ENCODE assay signal across 13 cellular contexts in the genomic region with DNA sequence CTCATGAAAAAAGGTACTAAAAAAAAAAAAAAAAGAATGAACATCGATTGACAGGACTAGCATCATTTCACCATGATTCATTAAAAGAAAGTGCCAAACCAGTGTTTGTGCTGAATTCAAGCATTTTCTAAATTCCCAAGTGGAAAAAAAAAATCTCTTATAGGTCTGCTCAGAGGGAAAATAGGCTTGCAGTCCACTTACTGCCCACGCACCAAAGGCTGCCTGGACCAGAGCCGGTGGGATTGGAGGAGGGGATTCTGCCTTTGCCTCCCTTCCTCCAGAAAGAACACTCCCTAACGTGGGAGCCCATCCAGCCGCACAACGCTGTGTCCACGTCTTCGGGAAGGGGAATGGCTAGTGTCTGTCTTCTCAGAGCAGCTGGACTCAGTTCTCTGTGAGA. TPM values are rescaled to one million over a fixed set of nuclear protein-coding genes. Genes with fewer than 3 reads are reported as not detected.
A peak's percentile ranks its signal among the peaks of the same experiment; 100 is the strongest.
DNase-seq lines count a peak whose midpoint lies in the region; ATAC-seq, FAIRE-seq and TF ChIP-seq lines count a peak whose summit lies in the region.
"Had no signal": no experiment of that assay in that cellular context is flagged by ENCODE, and none has a peak within 500 bp of the region (broad histone marks: within the 10 kb centered on the region; RNA-seq: fewer than 3 reads in every experiment).

No MANE protein-coding gene starts in this region.

- in situ Hi-C loops in IMR-90 (cut with MboI; ENCODE audit: low sequenced_read_pairs): no loop called here

- H3K4ac ChIP-seq in IMR-90 (ENCODE audit: low read depth, low read length): peak overlapping the region; percentile 88

- peaks cover 4 to 12% of the 10 kb centered on the region in 2 experiments; a peak in 3 of 4 replicates for H3K79me1 ChIP-seq in IMR-90 (ENCODE audit: low read depth in 1 of 2, low read length in 2 of 2)

- BruUV-seq in IMR-90 (replicated peaks; lab: Mats Ljungman, UMichigan): no TSS peak

- peak overlapping the region; percentile 95 for H4K91ac ChIP-seq in IMR-90 (ENCODE audit: insufficient read depth, low read depth, low read length)

- peak overlapping the region; percentile 97; the same call in 2 of the 3 replicates for H2BK15ac ChIP-seq in IMR-90 (ENCODE audit: low read depth, low read length)

- H4K20me1 ChIP-seq in IMR-90 (ENCODE audit: insufficient read depth, low read length): no peaks in the 10 kb centered on the region

- H3K18ac ChIP-seq in IMR-90 (ENCODE audit: low read depth, low read length): peak overlapping the region; percentile 83

- peak overlapping the region; percentile 90 for H2AFZ ChIP-seq in IMR-90 (replicated peaks; ENCODE audit: low read length, poor library complexity)

- dilution Hi-C loops in IMR-90 (cut with HindIII; ENCODE audit: low sequenced_read_pairs, unreplicated experiment): no loop called here

- TF ChIP-seq CTCF in IMR-90 (conservative IDR thresholded peaks at IDR 0.05; ENCODE audit: low read depth, low read length) (no peak), thyroid gland (IDR thresholded peaks at IDR 0.05) (no peak)

- peak overlapping the region; percentile 84 for H2AK9ac ChIP-seq in IMR-90 (replicated peaks; ENCODE audit: low read depth, low read length, poor library complexity)

- ATAC-seq in IMR-90 (ENCODE audit: low read depth): peak; percentile 50
- ATAC-seq: activated CD8-positive, alpha-beta T cell treated with anti-CD3 and anti-CD28 coated beads for 36 hours had no signal

- CTCF ChIA-PET in IMR-90 (lab: Yijun Ruan, JAX): no interaction called here

- H2BK5ac ChIP-seq in IMR-90 (ENCODE audit: low read depth, low read length, poor library complexity, severe bottlenecking): peak overlapping the region; percentile 91

- FAIRE-seq in endometrium (lab: Jason Lieb, UNC): peak; percentile 76

- H3K9me3 ChIP-seq in IMR-90 (ENCODE audit: control insufficient read depth, insufficient read depth, low read length): no peaks in the 10 kb centered on the region
- no peaks in the 10 kb centered on the region for H3K9me3 ChIP-seq in thyroid gland
- H3K9me3 ChIP-seq: neutrophil had no signal

- peak overlapping the region; percentile 92 for H2BK20ac ChIP-seq in IMR-90 (ENCODE audit: low read depth, low read length)

- TF ChIP-seq RAD21 in IMR-90 (IDR thresholded peaks at IDR 0.05; ENCODE audit: low read length): no peak

- no peak overlapping the region for H3K4me2 ChIP-seq in IMR-90 (ENCODE audit: low read depth, low read length)

- H3K27ac ChIP-seq in IMR-90 (ENCODE audit: insufficient read depth, low read length) (peak overlapping the region; percentile 87), thyroid gland (peak overlapping the region in 2 of 3 donors; percentile 17)
- H3K27ac ChIP-seq: neutrophil had no signal

- WGBS in IMR-90 (ENCODE audit: extremely low coverage in 2 of 2, insufficient read length in 1 of 2), 2 experiments: 85% methylated on average over 4 of the region's 8 CpGs; no CpG with 5 or more reads in 1 of the 2 experiments
- 68 to 86% methylated on average over 8 of the region's 8 CpGs for WGBS in thyroid gland, 2 donors

- peak; percentile 32 for DNase-seq in IMR-90
- peak; percentile 35 for DNase-seq in mucosa of gallbladder (ENCODE audit: low spot score)
- no peak for DNase-seq in thyroid gland
- no peak for DNase-seq in amygdala (lab: John Stamatoyannopoulos, UW)
- no peak for DNase-seq in NCI-H1105 (lab: John Stamatoyannopoulos, UW)
- DNase-seq in DMS79 (lab: John Stamatoyannopoulos, UW): no peak
- DNase-seq in NCI-H1417 treated with DMSO at 0.1 percent for 48 hours (lab: John Stamatoyannopoulos, UW): no peak
- DNase-seq: activated CD8-positive, alpha-beta T cell treated with anti-CD3 and anti-CD28 coated beads for 36 hours; H7; NCI-H2081 treated with DMSO at 0.1 percent for 48 hours; T1000 had no signal

- TF ChIP-seq POLR2A in IMR-90 (IDR thresholded peaks at IDR 0.05; ENCODE audit: low read depth, low read length) (no peak), thyroid gland (IDR thresholded peaks at IDR 0.05) (no peak)

- peak overlapping the region; percentile 93 for H2BK120ac ChIP-seq in IMR-90 (ENCODE audit: low read depth, low read length)

- H3K27me3 ChIP-seq in IMR-90 (ENCODE audit: control insufficient read depth, insufficient read depth, low read length): no peaks in the 10 kb centered on the region
- H3K27me3 ChIP-seq in thyroid gland: no peaks in the 10 kb centered on the region
- H3K27me3 ChIP-seq: neutrophil had no signal

- H4K8ac ChIP-seq in IMR-90 (ENCODE audit: low read depth in 2 of 2, low read length in 2 of 2): peak overlapping the region; percentile 71 to 98; a peak in 3 of 4 replicates

- H4K5ac ChIP-seq in IMR-90 (ENCODE audit: low read depth, low read length): peak overlapping the region; percentile 94

- peak overlapping the region; percentile 61 for H3K14ac ChIP-seq in IMR-90 (replicated peaks; ENCODE audit: low read depth, low read length)

- H3K4me3 ChIP-seq in IMR-90 (ENCODE audit: insufficient read depth, low read depth, low read length): no peak overlapping the region
- no peak overlapping the region for H3K4me3 ChIP-seq in thyroid gland (replicated peaks in 1 of 3)

- H3K23ac ChIP-seq in IMR-90 (ENCODE audit: low read depth, low read length): peak overlapping the region; percentile 87; the same call in 1 of the 2 replicates

- intact Hi-C loops in IMR-90 (cut with micrococcal nuclease) (no loop called here), thyroid gland (cut with DNase I) (no loop called here)

- peak overlapping the region; percentile 30; the same call in 1 of the 2 replicates for H3K56ac ChIP-seq in IMR-90 (ENCODE audit: extremely low read depth, insufficient read depth, low read length)

- peaks cover 13% of the 10 kb centered on the region for H3K9me1 ChIP-seq in IMR-90 (ENCODE audit: insufficient read depth, low read length)

- peak overlapping the region; percentile 42; the same call in 1 of the 2 replicates for H3K9ac ChIP-seq in IMR-90 (ENCODE audit: low read depth, low read length)

- POLR2A ChIA-PET in IMR-90 (lab: Charles Lee; ENCODE audit: unreplicated experiment): no interaction called here

- peaks cover 9% of the 10 kb centered on the region for H3K4me1 ChIP-seq in IMR-90 (ENCODE audit: control insufficient read depth, insufficient read depth, low read length)
- H3K4me1 ChIP-seq in thyroid gland: peaks cover 0 to 5% of the 10 kb centered on the region in 2 donors

- peak overlapping the region; percentile 94; the same call in 1 of the 2 replicates for H2AK5ac ChIP-seq in IMR-90 (ENCODE audit: low read depth, low read length)

- H3K36me3 ChIP-seq in IMR-90 (ENCODE audit: control insufficient read depth, insufficient read depth, low read length): no peaks in the 10 kb centered on the region
- H3K36me3 ChIP-seq in thyroid gland: no peaks in the 10 kb centered on the region
- H3K36me3 ChIP-seq: neutrophil had no signal

TF ChIP-seq in IMR-90, 13 proteins besides CTCF, POLR2A, EP300 and RAD21:
- TF ChIP-seq SMC3 (IDR thresholded peaks at IDR 0.05; ENCODE audit: low read depth, low read length): no peak
- TF ChIP-seq MAFK (IDR thresholded peaks at IDR 0.05; ENCODE audit: low read depth, low read length): 0 out of 2 replicates have a peak, but pooled peaks have one; percentile 6
- TF ChIP-seq CHD1 (IDR thresholded peaks at IDR 0.05; ENCODE audit: low read depth, low read length): no peak
- no peak for TF ChIP-seq NFE2L2 (IDR thresholded peaks at IDR 0.05; ENCODE audit: low read depth, low read length)
- no peak for TF ChIP-seq BHLHE40 (IDR thresholded peaks at IDR 0.05; ENCODE audit: low read depth, low read length)
- TF ChIP-seq MXI1 (IDR thresholded peaks at IDR 0.05; ENCODE audit: borderline replicate concordance, low read depth, low read length): no peak

RNA-seq across cellular contexts. Expression of a gene that starts 5.5 kb away (rescaled TPM):
- total RNA-seq in IMR-90 (2012; rRNA removed): 18.1 and 18.3 TPM in 2 replicates
- polyA plus RNA-seq in IMR-90 (2012; rRNA removed): 17.8 and 18.3 TPM in 2 replicates
- polyA plus RNA-seq in IMR-90 (2012; cell fraction: cytosol; rRNA removed): 7.7 and 8.1 TPM in 2 replicates
- 46.4 and 51.4 TPM in 2 replicates for polyA plus RNA-seq in IMR-90 (2012; cell fraction: nucleus; rRNA removed; ENCODE audit: low replicate concordance)
- 37.0 TPM for total RNA-seq in mucosa of gallbladder
- total RNA-seq in thyroid gland: 10 to 100 TPM; 38.6 to 77.8 (median 55.3) TPM

Comparison
In these comparisons a context has a peak if more than half of its experiments do, and no peak if none do; other contexts are left out.
1. DNase-seq: peak in IMR-90 (single experiment) and mucosa of gallbladder (single experiment); none in thyroid gland (0 of 2), amygdala (0 of 56), NCI-H1105 (single experiment), DMS79 (single experiment) and NCI-H1417 treated with DMSO at 0.1 percent for 48 hours (single experiment).